15 cellular contexts compared by ENCODE assay signal in the genomic region with DNA sequence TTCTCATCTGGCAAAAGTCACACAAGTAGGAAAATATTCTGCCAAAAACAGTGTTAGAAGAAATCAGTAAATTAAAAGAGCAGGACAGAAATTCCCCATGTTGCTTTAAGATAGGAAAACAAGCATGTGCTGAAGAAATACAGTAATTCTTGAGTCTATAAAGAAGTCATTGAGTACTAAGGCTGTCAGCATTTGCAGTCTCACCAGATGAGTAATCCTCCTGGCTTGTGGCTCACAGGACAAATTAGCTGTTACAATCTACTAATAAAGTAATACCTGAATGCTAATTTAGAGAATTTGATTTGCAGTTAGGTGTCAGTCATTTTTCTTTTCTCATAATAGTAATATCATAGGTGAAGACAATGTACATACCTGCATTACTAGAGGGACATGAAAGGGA.
"Had no signal": no experiment of that assay in that cellular context is flagged by ENCODE, and none has a peak within 500 bp of the region (broad histone marks: within the 10 kb centered on the region; RNA-seq: fewer than 3 reads in every experiment).

No MANE protein-coding gene starts in this region.

- H3K36me3 ChIP-seq: colonic mucosa, tibial nerve had no signal

- H3K9me3 ChIP-seq: colonic mucosa, tibial nerve had no signal

- DNase-seq: activated CD4-positive, alpha-beta T cell treated with anti-CD3 and anti-CD28 coated beads, Interleukin-2, amount 50 U/mL, for 4 hours; activated effector memory CD4-positive, alpha-beta T cell treated with anti-CD3 and anti-CD28 coated beads, Interleukin-2, amount 50 U/mL, for 16 hours; activated T-cell treated with anti-CD3 and anti-CD28 coated beads, Interleukin-2, amount 50 U/mL, for 72 hours; central memory CD4-positive, alpha-beta T cell; colonic mucosa; hippocampal formation; midbrain; nephron progenitor cell; nucleus accumbens; posterior cingulate gyrus; stimulated activated CD4-positive, alpha-beta T cell treated with anti-CD3 and anti-CD28 coated beads, Interleukin-2, amount 100 ng/mL, for 48 hours had no signal

- ATAC-seq: activated T-cell treated with anti-CD3 and anti-CD28 coated beads, Interleukin-2, amount 50 U/mL, for 72 hours; esophagus mucosa; foreskin keratinocyte; left lobe of liver had no signal

- H3K27ac ChIP-seq: colonic mucosa, foreskin keratinocyte, tibial nerve had no signal

- H3K4me3 ChIP-seq: colonic mucosa, tibial nerve had no signal

- H3K27me3 ChIP-seq: colonic mucosa, foreskin keratinocyte, tibial nerve had no signal

- H3K4me1 ChIP-seq: colonic mucosa, foreskin keratinocyte, tibial nerve had no signal
